ENCODE assay signal across 26 cellular contexts in the genomic region with DNA sequence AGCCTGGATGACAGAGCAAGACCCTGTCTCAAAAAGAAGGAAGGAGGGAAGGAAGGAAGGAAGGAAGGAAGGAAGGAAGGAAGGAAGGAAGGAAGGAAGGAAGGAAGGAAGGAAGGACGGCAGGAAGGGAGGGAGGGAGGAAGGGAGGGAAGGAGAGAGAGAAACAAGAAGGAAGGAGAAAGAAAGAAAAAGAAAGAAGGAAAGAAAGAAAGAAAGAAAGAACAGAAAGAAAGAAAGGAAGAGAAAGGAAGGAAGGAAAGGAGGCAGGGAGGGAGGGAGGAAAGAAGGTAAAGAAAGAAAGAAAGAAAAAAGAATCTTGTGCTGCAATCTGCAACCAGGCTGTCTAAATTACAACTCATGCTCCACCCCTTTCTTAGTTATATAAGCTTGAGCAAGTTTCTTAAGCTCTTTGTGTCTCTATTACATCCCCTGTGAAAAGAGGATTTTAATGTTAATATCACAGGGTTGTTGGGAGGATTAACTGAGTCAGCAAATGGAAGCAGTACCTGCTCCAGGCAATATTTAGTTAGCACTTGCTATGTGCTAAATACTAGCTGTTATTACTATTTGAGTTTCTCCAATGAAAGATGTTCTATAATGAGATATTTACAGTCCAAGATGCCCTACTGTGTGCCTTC.
"Had no signal": no experiment of that assay in that cellular context is flagged by ENCODE, and none has a peak within 500 bp of the region (broad histone marks: within the 10 kb centered on the region; RNA-seq: fewer than 3 reads in every experiment).

No MANE protein-coding gene starts in this region.

- ATAC-seq: foreskin keratinocyte; gastroesophageal sphincter; heart left ventricle; left lobe of liver; natural killer cell; psoas muscle; right cardiac atrium; stimulated activated naive B cell treated with anti-CD40 and anti-IgM and Interleukin-4, amounts not matched to agents 10 μg/mL and 1 μg/mL and 100 μg/mL, for 72 hours had no signal

- H3K4me1 Mint-ChIP-seq: memory B cell; natural killer cell; stimulated activated naive B cell treated with anti-CD40 and anti-IgM and Interleukin-4, amounts not matched to agents 10 μg/mL and 1 μg/mL and 100 μg/mL, for 72 hours had no signal

- H3K4me3 Mint-ChIP-seq: dendritic cell treated with granulocyte-macrophage colony-stimulating factor and Interleukin-4, amounts not matched to agents 40 ng/mL and 50 ng/mL, for 4 days; endodermal cell; memory B cell; natural killer cell; stimulated activated naive B cell treated with anti-CD40 and anti-IgM and Interleukin-4, amounts not matched to agents 10 μg/mL and 1 μg/mL and 100 μg/mL, for 72 hours; stimulated activated naive CD8-positive, alpha-beta T cell treated with anti-CD3 and anti-CD28 coated beads, Interleukin-15, Interleukin-2, amounts not matched to agents 100 ng/mL and 50 ng/mL, for 24 hours had no signal

- H3K27ac Mint-ChIP-seq: dendritic cell treated with granulocyte-macrophage colony-stimulating factor and Interleukin-4, amounts not matched to agents 40 ng/mL and 50 ng/mL, for 4 days; endodermal cell; memory B cell; natural killer cell; stimulated activated naive B cell treated with anti-CD40 and anti-IgM and Interleukin-4, amounts not matched to agents 10 μg/mL and 1 μg/mL and 100 μg/mL, for 72 hours; stimulated activated naive CD8-positive, alpha-beta T cell treated with anti-CD3 and anti-CD28 coated beads, Interleukin-15, Interleukin-2, amounts not matched to agents 100 ng/mL and 50 ng/mL, for 24 hours had no signal

- H3K4me2 ChIP-seq: hepatocyte had no signal

- H3K27me3 Mint-ChIP-seq: dendritic cell treated with granulocyte-macrophage colony-stimulating factor and Interleukin-4, amounts not matched to agents 40 ng/mL and 50 ng/mL, for 4 days; memory B cell; stimulated activated naive B cell treated with anti-CD40 and anti-IgM and Interleukin-4, amounts not matched to agents 10 μg/mL and 1 μg/mL and 100 μg/mL, for 72 hours; stimulated activated naive CD8-positive, alpha-beta T cell treated with anti-CD3 and anti-CD28 coated beads, Interleukin-15, Interleukin-2, amounts not matched to agents 100 ng/mL and 50 ng/mL, for 24 hours had no signal

- H3K27ac ChIP-seq: colonic mucosa, epithelial cell of prostate, esophagus muscularis mucosa, foreskin keratinocyte, gastroesophageal sphincter, heart left ventricle, hepatocyte, ovary, psoas muscle, skin epidermis, spleen, thoracic aorta, tibial nerve, upper lobe of left lung had no signal

- H3K4me3 ChIP-seq: colonic mucosa, esophagus muscularis mucosa, gastroesophageal sphincter, heart left ventricle, hepatocyte, lung, ovary, psoas muscle, skin epidermis, spleen, thoracic aorta, tibial nerve, upper lobe of left lung had no signal

- FAIRE-seq: kidney, urothelium cell line had no signal

- H3K27me3 ChIP-seq: colonic mucosa, esophagus muscularis mucosa, foreskin keratinocyte, gastroesophageal sphincter, hepatocyte, ovary, tibial nerve, upper lobe of left lung had no signal

- H3K36me3 ChIP-seq: colonic mucosa, esophagus muscularis mucosa, gastroesophageal sphincter, heart left ventricle, ovary, spleen, thoracic aorta, tibial nerve, upper lobe of left lung had no signal

- H3K9me3 ChIP-seq: colonic mucosa, gastroesophageal sphincter, ovary, psoas muscle, thoracic aorta, tibial nerve, upper lobe of left lung had no signal

- H3K36me3 Mint-ChIP-seq: memory B cell; natural killer cell; stimulated activated naive B cell treated with anti-CD40 and anti-IgM and Interleukin-4, amounts not matched to agents 10 μg/mL and 1 μg/mL and 100 μg/mL, for 72 hours had no signal

- DNase-seq: colonic mucosa; effector CD8-positive, alpha-beta T cell; endodermal cell; kidney; natural killer cell; ovary; psoas muscle; right cardiac atrium; spleen; stimulated activated naive B cell treated with anti-CD40 and anti-IgM and Interleukin-4, amounts not matched to agents 10 μg/mL and 1 μg/mL and 100 μg/mL, for 72 hours; upper lobe of left lung had no signal

- H3K4me1 ChIP-seq: colonic mucosa, esophagus muscularis mucosa, foreskin keratinocyte, gastroesophageal sphincter, heart left ventricle, psoas muscle, spleen, upper lobe of left lung had no signal
